Comparison of ENCODE assay signal across 12 cellular contexts in genomic region chr5:154487541-154487940, GRCh38. TPM values are rescaled to one million over a fixed set of nuclear protein-coding genes. Genes with fewer than 3 reads are reported as not detected.
DNase-seq lines count a peak whose midpoint lies in the region; ATAC-seq, FAIRE-seq and TF ChIP-seq lines count a peak whose summit lies in the region.
"Had no signal": no experiment of that assay in that cellular context is flagged by ENCODE, and none has a peak within 500 bp of the region (broad histone marks: within the 10 kb centered on the region; RNA-seq: fewer than 3 reads in every experiment).

No MANE protein-coding gene starts in this region.

- H3K9ac ChIP-seq in SK-N-SH, result no peak overlapping the region
- no peak overlapping the region for H3K9ac ChIP-seq in kidney (ENCODE audit: low read length in 2 of 2)

- peaks cover 0 to 50% of the 10 kb centered on the region in 2 experiments; a peak in 2 of 4 replicates for H3K4me1 ChIP-seq in SK-N-SH (ENCODE audit: control insufficient read depth in 1 of 2, insufficient read depth in 2 of 2, low read depth in 1 of 2, low read length in 1 of 2)
- H3K4me1 ChIP-seq in kidney (ENCODE audit: control insufficient read depth in 1 of 2, insufficient read depth in 1 of 2, low read depth in 1 of 2, low read length in 2 of 2), result no peaks in the 10 kb centered on the region

- TF ChIP-seq CTCF in GM06990 (IDR thresholded peaks at IDR 0.05; ENCODE audit: insufficient read depth, low read length, poor library complexity, severe bottlenecking), result no peak
- no peak for TF ChIP-seq CTCF in SK-N-SH (IDR thresholded peaks at IDR 0.05)
- TF ChIP-seq CTCF in D721Med (IDR thresholded peaks at IDR 0.05; ENCODE audit: insufficient read depth, missing control alignments), result no peak
- no peak for TF ChIP-seq CTCF in kidney (IDR thresholded peaks at IDR 0.05; ENCODE audit: borderline replicate concordance, extremely low read depth, insufficient read depth)

- TF ChIP-seq RAD21 in SK-N-SH (IDR thresholded peaks at IDR 0.05; ENCODE audit: low read length), result peak; percentile 33; the same call in 1 of the 2 replicates

- H3K27ac ChIP-seq in SK-N-SH (ENCODE audit: low read depth in 2 of 2, low read length in 1 of 2), result peak overlapping the region in 1 of 2 experiments; percentile 100; a peak in 2 of 4 replicates
- no peak overlapping the region for H3K27ac ChIP-seq in kidney (ENCODE audit: low read depth in 2 of 2, low read length in 2 of 2)
- H3K27ac ChIP-seq: dorsolateral prefrontal cortex had no signal

- H3K4me2 ChIP-seq in SK-N-SH, result no peak overlapping the region

- no peaks in the 10 kb centered on the region; the same call in none of the 2 replicates for H3K27me3 ChIP-seq in GM06990 (replicated peaks; ENCODE audit: control insufficient read depth, insufficient read depth, low read length)
- H3K27me3 ChIP-seq in SK-N-SH (ENCODE audit: insufficient read depth), result peaks cover 50% of the 10 kb centered on the region

- H3K36me3 ChIP-seq in GM06990 (ENCODE audit: control insufficient read depth, insufficient read depth, low read length), result no peaks in the 10 kb centered on the region
- no peaks in the 10 kb centered on the region for H3K36me3 ChIP-seq in SK-N-SH (replicated peaks in 1 of 2; ENCODE audit: control insufficient read depth in 1 of 2, insufficient read depth in 2 of 2, low read length in 1 of 2)
- H3K36me3 ChIP-seq in kidney (ENCODE audit: control insufficient read depth in 1 of 2, insufficient read depth in 2 of 2, low read length in 2 of 2), result no peaks in the 10 kb centered on the region

- peak; percentile 99 for ATAC-seq in GM19025 (IDR thresholded peaks at IDR 0.05; ENCODE audit: low read depth, unreplicated experiment)
- peak; percentile 99 for ATAC-seq in HG02840 (IDR thresholded peaks at IDR 0.05; ENCODE audit: low FRiP score, unreplicated experiment)

- H3K9me3 ChIP-seq in SK-N-SH, result no peaks in the 10 kb centered on the region
- no peaks in the 10 kb centered on the region for H3K9me3 ChIP-seq in kidney (ENCODE audit: control insufficient read depth in 1 of 2, low read length in 2 of 2)

- POLR2A ChIA-PET in SK-N-SH (lab: Yijun Ruan, JAX), result interaction anchor here (1.1 to 4.9 kb wide), 9 partner anchors 11 to 116 kb away, joined by 5 to 87 read pairs (median 9); partner anchors contain the start of gene HAND1

- H3K79me2 ChIP-seq in SK-N-SH (ENCODE audit: insufficient read depth), result no peaks in the 10 kb centered on the region

- WGBS in SK-N-SH (ENCODE audit: low lambda C conversion rate), result 17% methylated on average over 2 of the region's 2 CpGs

- H4K20me1 ChIP-seq in SK-N-SH (ENCODE audit: insufficient read depth), result no peaks in the 10 kb centered on the region

- intact Hi-C loops in kidney (cut with DNase I), result no loop called here

- H3K4me3 ChIP-seq in GM06990 (replicated peaks; ENCODE audit: low read depth, low read length) (no peak overlapping the region), SK-N-SH (ENCODE audit: low read depth in 2 of 2, low read length in 1 of 2) (no peak overlapping the region), kidney (ENCODE audit: low read length in 2 of 2) (no peak overlapping the region)
- H3K4me3 ChIP-seq: dorsolateral prefrontal cortex had no signal

- H2AFZ ChIP-seq in SK-N-SH (ENCODE audit: low read depth), result no peak overlapping the region

- H3K9me2 ChIP-seq in SK-N-SH, result no peaks in the 10 kb centered on the region

- no peaks in the 10 kb centered on the region for H3F3A ChIP-seq in SK-N-SH (replicated peaks; ENCODE audit: insufficient read depth)

- CTCF ChIA-PET in SK-N-SH (lab: Yijun Ruan, JAX), result interaction anchor here (0.9 to 6.6 kb wide), 7 partner anchors 13 to 144 kb away, joined by 5 to 93 read pairs (median 23); no protein-coding TSS in a partner anchor

- TF ChIP-seq EP300 in SK-N-SH (IDR thresholded peaks at IDR 0.05; ENCODE audit: borderline replicate concordance in 1 of 2, low read depth in 1 of 2, low read length in 1 of 2), result peak in 1 of 2 experiments; percentile 99; a peak in 2 of 4 replicates

- FAIRE-seq in D721Med (lab: Jason Lieb, UNC) (no peak), kidney (lab: Jason Lieb, UNC) (no peak)

- DNase-seq in GM06990 (ENCODE audit: extremely low read depth, insufficient read length) (peak; percentile 63), SK-N-SH (peak; percentile 81), D721Med (ENCODE audit: insufficient read length, low spot score) (no peak), NCI-H446 (lab: John Stamatoyannopoulos, UW) (no peak), DMS79 (lab: John Stamatoyannopoulos, UW) (no peak), kidney (no peak)
- DNase-seq: activated CD4-positive, alpha-beta T cell treated with anti-CD3 and anti-CD28 coated beads, Interleukin-2, amount 10 ng/mL, durations not matched to agents 7 days and 5 days; NCI-H510A had no signal

TF ChIP-seq in SK-N-SH, 30 proteins besides CTCF, POLR2A, EP300 and RAD21 (continues in another document):
- TF ChIP-seq GABPA (IDR thresholded peaks at IDR 0.05; ENCODE audit: low read depth) (no peak), NRF1 (IDR thresholded peaks at IDR 0.05; ENCODE audit: low read depth, low read length) (no peak), FOXM1 (IDR thresholded peaks at IDR 0.05; ENCODE audit: low read depth) (no peak), MXI1 (IDR thresholded peaks at IDR 0.05; ENCODE audit: low read depth, low read length) (peak; percentile 68; the same call in 1 of the 2 replicates), SIN3A (IDR thresholded peaks at IDR 0.05; ENCODE audit: borderline replicate concordance, low read depth, low read length) (no peak), TEAD4 (IDR thresholded peaks at IDR 0.05; ENCODE audit: borderline replicate concordance, insufficient read depth) (no peak), ELF1 (IDR thresholded peaks at IDR 0.05) (no peak), CHD2 (IDR thresholded peaks at IDR 0.05; ENCODE audit: low read length, partially characterized antibody) (peak; percentile 90), RFX5 (IDR thresholded peaks at IDR 0.05; ENCODE audit: low read length) (no peak), SMC3 (IDR thresholded peaks at IDR 0.05; ENCODE audit: low read depth, low read length) (peak; percentile 20; the same call in 1 of the 2 replicates), GATA2 (CRISPR knock-in tag; IDR thresholded peaks at IDR 0.05) (peak; percentile 99), POLR2AphosphoS5 (IDR thresholded peaks at IDR 0.05; ENCODE audit: low read depth, low read length) (peak; percentile 34; the same call in 1 of the 2 replicates), TAF1 (IDR thresholded peaks at IDR 0.05; ENCODE audit: borderline replicate concordance, low read depth, low read length) (no peak), MEF2A (IDR thresholded peaks at IDR 0.05; ENCODE audit: borderline replicate concordance, low read depth) (no peak), USF1 (IDR thresholded peaks at IDR 0.05; ENCODE audit: borderline replicate concordance, low read depth) (no peak)
- TF ChIP-seq, protein P1, sequence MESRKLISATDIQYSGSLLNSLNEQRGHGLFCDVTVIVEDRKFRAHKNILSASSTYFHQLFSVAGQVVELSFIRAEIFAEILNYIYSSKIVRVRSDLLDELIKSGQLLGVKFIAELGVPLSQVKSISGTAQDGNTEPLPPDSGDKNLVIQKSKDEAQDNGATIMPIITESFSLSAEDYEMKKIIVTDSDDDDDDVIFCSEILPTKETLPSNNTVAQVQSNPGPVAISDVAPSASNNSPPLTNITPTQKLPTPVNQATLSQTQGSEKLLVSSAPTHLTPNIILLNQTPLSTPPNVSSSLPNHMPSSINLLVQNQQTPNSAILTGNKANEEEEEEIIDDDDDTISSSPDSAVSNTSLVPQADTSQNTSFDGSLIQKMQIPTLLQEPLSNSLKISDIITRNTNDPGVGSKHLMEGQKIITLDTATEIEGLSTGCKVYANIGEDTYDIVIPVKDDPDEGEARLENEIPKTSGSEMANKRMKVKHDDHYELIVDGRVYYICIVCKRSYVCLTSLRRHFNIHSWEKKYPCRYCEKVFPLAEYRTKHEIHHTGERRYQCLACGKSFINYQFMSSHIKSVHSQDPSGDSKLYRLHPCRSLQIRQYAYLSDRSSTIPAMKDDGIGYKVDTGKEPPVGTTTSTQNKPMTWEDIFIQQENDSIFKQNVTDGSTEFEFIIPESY (IDR thresholded peaks at IDR 0.05; ENCODE audit: borderline replicate concordance, low read depth), result no peak
- TF ChIP-seq, protein P2, sequence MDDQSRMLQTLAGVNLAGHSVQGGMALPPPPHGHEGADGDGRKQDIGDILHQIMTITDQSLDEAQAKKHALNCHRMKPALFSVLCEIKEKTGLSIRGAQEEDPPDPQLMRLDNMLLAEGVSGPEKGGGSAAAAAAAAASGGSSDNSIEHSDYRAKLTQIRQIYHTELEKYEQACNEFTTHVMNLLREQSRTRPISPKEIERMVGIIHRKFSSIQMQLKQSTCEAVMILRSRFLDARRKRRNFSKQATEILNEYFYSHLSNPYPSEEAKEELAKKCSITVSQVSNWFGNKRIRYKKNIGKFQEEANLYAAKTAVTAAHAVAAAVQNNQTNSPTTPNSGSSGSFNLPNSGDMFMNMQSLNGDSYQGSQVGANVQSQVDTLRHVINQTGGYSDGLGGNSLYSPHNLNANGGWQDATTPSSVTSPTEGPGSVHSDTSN (IDR thresholded peaks at IDR 0.05), result no peak
- TF ChIP-seq, protein P3, sequence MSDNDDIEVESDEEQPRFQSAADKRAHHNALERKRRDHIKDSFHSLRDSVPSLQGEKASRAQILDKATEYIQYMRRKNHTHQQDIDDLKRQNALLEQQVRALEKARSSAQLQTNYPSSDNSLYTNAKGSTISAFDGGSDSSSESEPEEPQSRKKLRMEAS (IDR thresholded peaks at IDR 0.05; ENCODE audit: low read depth), result no peak

RNA-seq across cellular contexts. Expression of gene HAND1, which starts 9.5 kb away (rescaled TPM):
- polyA plus RNA-seq in SK-N-SH (2012; rRNA removed) (1.1 and 2.6 TPM in 2 replicates), kidney (ENCODE audit: insufficient read depth, low read depth, low replicate concordance) (not detected)
- 2.0 and 4.0 TPM in 2 replicates for polyA plus RNA-seq in SK-N-SH (2012; cell fraction: cytosol; rRNA removed)
- 0.76 and 2.2 TPM in 2 replicates for polyA plus RNA-seq in SK-N-SH (2012; cell fraction: nucleus; rRNA removed)
- total RNA-seq in kidney, result not detected
- total RNA-seq: activated CD4-positive, alpha-beta T cell treated with anti-CD3 and anti-CD28 coated beads, Interleukin-2, amount 10 ng/mL, durations not matched to agents 7 days and 5 days; CD4-positive, CD25-positive, alpha-beta regulatory T cell had no signal
- polyA plus RNA-seq: CD4-positive, CD25-positive, alpha-beta regulatory T cell had no signal

RNA-seq across cellular contexts. Expression of gene SAP30L, which starts 41.7 kb away (rescaled TPM):
- polyA plus RNA-seq in SK-N-SH (2012; rRNA removed), result 26.6 and 29.1 TPM in 2 replicates
- polyA plus RNA-seq in SK-N-SH (2012; cell fraction: cytosol; rRNA removed), result 28.6 and 36.0 TPM in 2 replicates
- polyA plus RNA-seq in SK-N-SH (2012; cell fraction: nucleus; rRNA removed), result 22.6 and 31.8 TPM in 2 replicates
- 33.0 TPM for total RNA-seq in kidney
- 30.7 TPM for polyA plus RNA-seq in kidney (ENCODE audit: insufficient read depth, low read depth, low replicate concordance)

Comparison
In these comparisons a context has a peak if more than half of its experiments do, and no peak if none do; other contexts are left out.
1. DNase-seq: peak in GM06990 (single experiment) and SK-N-SH (single experiment); none in D721Med (single experiment), NCI-H446 (0 of 2), DMS79 (single experiment) and kidney (single experiment).